Comparison of ENCODE assay signal across 5 cellular contexts in the genomic region with DNA sequence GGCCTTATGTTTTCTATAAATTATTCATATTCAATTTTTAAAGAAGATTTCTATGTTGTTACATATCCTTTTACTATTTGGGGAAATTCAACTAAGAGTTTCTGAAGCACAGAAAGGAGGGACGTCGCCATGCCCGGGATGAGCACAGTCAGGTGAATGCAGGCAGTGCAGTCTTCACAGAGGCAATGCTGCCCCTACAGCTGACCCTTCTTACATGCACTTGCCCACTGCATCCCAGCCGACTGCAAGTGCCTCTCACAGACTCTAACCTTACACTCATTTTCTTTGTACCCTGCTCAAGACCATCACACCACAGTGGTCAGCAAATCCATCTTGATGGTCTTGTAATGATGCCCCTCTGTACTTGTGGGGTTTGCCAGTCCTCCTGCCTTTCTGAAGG.
"Had no signal": no experiment of that assay in that cellular context is flagged by ENCODE, and none has a peak within 500 bp of the region (broad histone marks: within the 10 kb centered on the region; RNA-seq: fewer than 3 reads in every experiment).

No MANE protein-coding gene starts in this region.

- H3K4me3 ChIP-seq: K562 had no signal

- ATAC-seq: K562 had no signal

- DNase-seq: GOT3, HCEC 1CT, IMR-90, KG1 had no signal
